17 cellular contexts compared by ENCODE assay signal in genomic region chr5:143600396-143601075, GRCh38.
DNase-seq lines count a peak whose midpoint lies in the region; ATAC-seq and TF ChIP-seq lines count a peak whose summit lies in the region.
"Had no signal": no experiment of that assay in that cellular context is flagged by ENCODE, and none has a peak within 500 bp of the region (broad histone marks: within the 10 kb centered on the region; RNA-seq: fewer than 3 reads in every experiment).

No MANE protein-coding gene starts in this region.

- 85% methylated on average over 6 of the region's 6 CpGs for WGBS in esophagus muscularis mucosa

- H4K20me1 ChIP-seq in HCT116 (ENCODE audit: insufficient read depth) = no peaks in the 10 kb centered on the region

- CTCF ChIA-PET in HCT116 (lab: Charles Lee) = no interaction called here

- no peak for TF ChIP-seq RAD21 in HCT116 (IDR thresholded peaks at IDR 0.05; ENCODE audit: low read depth)

- no TSS peak for BruUV-seq in HCT116 (replicated peaks; lab: Mats Ljungman, UMichigan)

- H3K4me2 ChIP-seq in HCT116 (ENCODE audit: low read length) = no peak overlapping the region

- H3K9me3 ChIP-seq in HCT116 (ENCODE audit: control insufficient read depth in 1 of 2, insufficient read depth in 1 of 2, low read depth in 1 of 2, low read length in 2 of 2) = no peaks in the 10 kb centered on the region
- no peaks in the 10 kb centered on the region for H3K9me3 ChIP-seq in esophagus muscularis mucosa
- H3K9me3 ChIP-seq in SJCRH30 (replicated peaks) = no peaks in the 10 kb centered on the region
- H3K9me3 ChIP-seq: left lung had no signal

- no peaks in the 10 kb centered on the region for H3K27me3 ChIP-seq in HCT116 (ENCODE audit: insufficient read depth, low read length)
- no peaks in the 10 kb centered on the region for H3K27me3 ChIP-seq in esophagus muscularis mucosa
- H3K27me3 ChIP-seq in SJCRH30 = no peaks in the 10 kb centered on the region
- H3K27me3 ChIP-seq: left lung had no signal

- TF ChIP-seq CTCF in HCT116 (IDR thresholded peaks at IDR 0.05 in 2 of 3, conservative IDR thresholded peaks at IDR 0.05 in 1 of 3; ENCODE audit: borderline replicate concordance in 1 of 3, insufficient read depth in 1 of 3, low read depth in 2 of 3, low read length in 2 of 3) = no peak
- no peak for TF ChIP-seq CTCF in esophagus muscularis mucosa (IDR thresholded peaks at IDR 0.05)

- H3K4me1 ChIP-seq in HCT116 (ENCODE audit: control insufficient read depth in 1 of 2, insufficient read depth in 2 of 2, low read length in 2 of 2) = peaks cover 13 to 21% of the 10 kb centered on the region in 2 experiments
- peaks cover 0 to 6% (median 2%) of the 10 kb centered on the region in 4 donors for H3K4me1 ChIP-seq in esophagus muscularis mucosa
- peaks cover 4% of the 10 kb centered on the region; the same call in 1 of the 2 replicates for H3K4me1 ChIP-seq in SJCRH30

- no peak for TF ChIP-seq EP300 in esophagus muscularis mucosa (IDR thresholded peaks at IDR 0.05)

- H3K79me2 ChIP-seq in HCT116 (ENCODE audit: insufficient read depth, low read length) = no peaks in the 10 kb centered on the region

- no peak for ATAC-seq in HCT116
- no peak for ATAC-seq in GM21529 (IDR thresholded peaks at IDR 0.05; ENCODE audit: unreplicated experiment)
- ATAC-seq: left lung, SK-N-SH treated with all-trans-retinoic acid at 6 μM for 48 hours had no signal

- RAD21 ChIA-PET in HCT116 (lab: Charles Lee; ENCODE audit: low non-redundant PET in 1 of 2, low total read pairs in 2 of 2, uncharacterized antibody in 2 of 2, unreplicated experiment in 2 of 2) = no interaction called here

- H3K36me3 ChIP-seq in HCT116 (ENCODE audit: control insufficient read depth in 1 of 2, insufficient read depth in 2 of 2, low read length in 2 of 2) (no peaks in the 10 kb centered on the region), esophagus muscularis mucosa (no peaks in the 10 kb centered on the region), SJCRH30 (no peaks in the 10 kb centered on the region)
- H3K36me3 ChIP-seq: left lung had no signal

- no peak overlapping the region for H3K9ac ChIP-seq in HCT116 (ENCODE audit: low read length)

- H3K4me3 ChIP-seq in HCT116 (replicated peaks in 1 of 2; ENCODE audit: low read depth in 1 of 2, low read length in 2 of 2) (no peak overlapping the region), esophagus muscularis mucosa (no peak overlapping the region), SJCRH30 (no peak overlapping the region)
- H3K4me3 ChIP-seq: left lung had no signal

- POLR2A ChIA-PET in HCT116 (lab: Charles Lee) = no interaction called here

- intact Hi-C loops in HCT116 (cut with micrococcal nuclease) = no loop called here
- intact Hi-C loops in esophagus muscularis mucosa (cut with DNase I) = no loop called here

- H3K27ac ChIP-seq in HCT116 (ENCODE audit: low read depth, low read length) (no peak overlapping the region), esophagus muscularis mucosa (replicated peaks in 1 of 4) (no peak overlapping the region), SJCRH30 (no peak overlapping the region)
- H3K27ac ChIP-seq: epithelial cell of prostate, left lung had no signal

- DNase-seq in HCT116 (ENCODE audit: low read depth, low spot score) (no peak), NOMO-1 treated with dmso at 0.1 percent for 144 hours (lab: John Stamatoyannopoulos, UW; ENCODE audit: unreplicated experiment) (peak; percentile 11), esophagus muscularis mucosa (ENCODE audit: extremely low spot score) (peak; percentile 64), renal cortical epithelial cell (ENCODE audit: low read depth) (peak; percentile 13), SJCRH30 (no peak)
- DNase-seq in stimulated activated CD4-positive, alpha-beta T cell treated with anti-CD3 and anti-CD28 coated beads, Interleukin-4, amount 100 ng/mL, for 24 hours = no peak
- DNase-seq: activated B cell treated with CpG ODN at 0.5 μM for 24 hours; activated naive CD4-positive, alpha-beta T cell treated with anti-CD3 and anti-CD28 coated beads, Interleukin-2, amount 10 ng/mL, durations not matched to agents 7 days and 5 days; central memory CD4-positive, alpha-beta T cell; H7; left lung; NCI-H2171; right cardiac atrium; stimulated activated naive CD4-positive, alpha-beta T cell treated with Interleukin-2 at 50 U/mL for 16 hours had no signal

- TF ChIP-seq POLR2A in HCT116 (IDR thresholded peaks at IDR 0.05; ENCODE audit: borderline replicate concordance, extremely low read depth, insufficient read depth, insufficient read length) (no peak), esophagus muscularis mucosa (IDR thresholded peaks at IDR 0.05; ENCODE audit: low read depth) (no peak)

- peak overlapping the region; percentile 49 for H2AFZ ChIP-seq in HCT116 (ENCODE audit: low read depth, low read length, poor library complexity, severe bottlenecking)

- no peaks in the 10 kb centered on the region for H3K9me2 ChIP-seq in HCT116 (ENCODE audit: insufficient read depth)

TF ChIP-seq in HCT116, 20 proteins besides CTCF, POLR2A, EP300 and RAD21:
- TF ChIP-seq CEBPB (IDR thresholded peaks at IDR 0.05; ENCODE audit: low read depth) (peak; percentile 16; the same call in 1 of the 2 replicates), JUND (IDR thresholded peaks at IDR 0.05) (no peak)

Comparison
In these comparisons a context has a peak if more than half of its experiments do, and no peak if none do; other contexts are left out.
1. DNase-seq: peak in NOMO-1 treated with dmso at 0.1 percent for 144 hours (single experiment), esophagus muscularis mucosa (single experiment) and renal cortical epithelial cell (single experiment); none in HCT116 (single experiment), SJCRH30 (0 of 2) and stimulated activated CD4-positive, alpha-beta T cell treated with anti-CD3 and anti-CD28 coated beads, Interleukin-4, amount 100 ng/mL, for 24 hours (single experiment).